23 cellular contexts compared by ENCODE assay signal in genomic region chrX:113833656-113834055, GRCh38.
DNase-seq lines count a peak whose midpoint lies in the region; ATAC-seq, FAIRE-seq and TF ChIP-seq lines count a peak whose summit lies in the region.
"Had no signal": no experiment of that assay in that cellular context is flagged by ENCODE, and none has a peak within 500 bp of the region (broad histone marks: within the 10 kb centered on the region; RNA-seq: fewer than 3 reads in every experiment).

No MANE protein-coding gene starts in this region.

- H2AFZ ChIP-seq in H1 (ENCODE audit: low read length) (no peak overlapping the region), trophoblast cell (ENCODE audit: insufficient read depth, low read length, poor library complexity) (no peak overlapping the region)
- H2AFZ ChIP-seq: GM23248 had no signal

- TF ChIP-seq CTCF in H1 (IDR thresholded peaks at IDR 0.05; ENCODE audit: control extremely low read depth in 1 of 3, insufficient read depth in 1 of 3, low read depth in 1 of 3, low read length in 3 of 3) (no peak), fibroblast of villous mesenchyme (IDR thresholded peaks at IDR 0.05; ENCODE audit: insufficient read depth, low read depth, low read length) (no peak), lower lobe of right lung (IDR thresholded peaks at IDR 0.05) (no peak)

- H2BK20ac ChIP-seq in H1 (ENCODE audit: low read length), result no peak overlapping the region

- H3K9ac ChIP-seq in H1 (replicated peaks in 1 of 4; ENCODE audit: extremely low read depth in 1 of 4, low read depth in 3 of 4, low read length in 3 of 4) (no peak overlapping the region), trophoblast cell (ENCODE audit: low read length) (no peak overlapping the region)
- H3K9ac ChIP-seq: BLaER1, GM23248 had no signal

- no peak overlapping the region for H4K5ac ChIP-seq in H1 (ENCODE audit: insufficient read length, low read depth, low read length)

- TF ChIP-seq POLR2A in H1 (IDR thresholded peaks at IDR 0.05; ENCODE audit: control extremely low read depth in 1 of 2, low read depth in 2 of 2, low read length in 2 of 2), result no peak
- no peak for TF ChIP-seq POLR2A in GM18505 (IDR thresholded peaks at IDR 0.05; ENCODE audit: borderline replicate concordance, extremely low read depth, insufficient read depth, insufficient read length)

- no peak overlapping the region for H3K14ac ChIP-seq in H1 (ENCODE audit: insufficient read length)
- H3K14ac ChIP-seq in trophoblast cell (ENCODE audit: low read length), result no peak overlapping the region

- no peak overlapping the region for H3K4me3 ChIP-seq in H1 (ENCODE audit: extremely low read depth in 1 of 4, insufficient read depth in 2 of 4, low read depth in 3 of 4, low read length in 4 of 4)
- no peak overlapping the region for H3K4me3 ChIP-seq in fibroblast of villous mesenchyme (ENCODE audit: low read depth, low read length)
- no peak overlapping the region for H3K4me3 ChIP-seq in trophoblast cell (ENCODE audit: low read depth, low read length)
- no peak overlapping the region for H3K4me3 ChIP-seq in lower lobe of right lung
- H3K4me3 ChIP-seq: BLaER1, GM12878, GM23248, HAP-1 had no signal

- H4K8ac ChIP-seq in H1 (ENCODE audit: extremely low read depth, insufficient read depth, low read length), result no peak overlapping the region
- H4K8ac ChIP-seq in trophoblast cell (ENCODE audit: low read depth, low read length), result no peak overlapping the region

- no peak for ATAC-seq in lower lobe of right lung
- ATAC-seq in GM18505 (IDR thresholded peaks at IDR 0.05; ENCODE audit: unreplicated experiment), result no peak
- ATAC-seq in HG03095 (IDR thresholded peaks at IDR 0.05; ENCODE audit: unreplicated experiment), result no peak
- ATAC-seq: CD8-positive, alpha-beta T cell; GM12878 had no signal

- H2BK12ac ChIP-seq in H1 (ENCODE audit: low read depth, low read length) (no peak overlapping the region), trophoblast cell (ENCODE audit: low read length) (no peak overlapping the region)

- POLR2A ChIA-PET in H1 (lab: Charles Lee; ENCODE audit: partially characterized antibody), result no interaction called here

- peak; percentile 7 for FAIRE-seq in H1 (lab: Jason Lieb, UNC)
- FAIRE-seq: D721Med, GM12878, GM18507, H54 had no signal

- H3K23me2 ChIP-seq in H1 (ENCODE audit: low read depth, low read length), result no peaks in the 10 kb centered on the region

- H3K27ac ChIP-seq in H1 (ENCODE audit: low read depth, low read length), result no peak overlapping the region
- no peak overlapping the region for H3K27ac ChIP-seq in trophoblast cell (ENCODE audit: low read depth, low read length)
- H3K27ac ChIP-seq in lower lobe of right lung, result no peak overlapping the region
- H3K27ac ChIP-seq: BLaER1, C4-2B, GM23248 had no signal

- no peak overlapping the region for H4K91ac ChIP-seq in H1 (replicated peaks; ENCODE audit: insufficient read length, low read length)
- no peak overlapping the region for H4K91ac ChIP-seq in trophoblast cell (ENCODE audit: low read depth, low read length)

- H3K23ac ChIP-seq in H1 (ENCODE audit: insufficient read length) (no peak overlapping the region), trophoblast cell (ENCODE audit: low read length) (no peak overlapping the region)

- H2BK5ac ChIP-seq in H1 (ENCODE audit: low read depth, low read length) (no peak overlapping the region), trophoblast cell (ENCODE audit: low read depth, low read length, poor library complexity) (no peak overlapping the region)

- no peak overlapping the region for H3K56ac ChIP-seq in H1 (replicated peaks; ENCODE audit: insufficient read length, low read depth, low read length)

- H3K9me3 ChIP-seq in H1 (ENCODE audit: insufficient read depth in 2 of 2, low read depth in 1 of 2, low read length in 1 of 2) (no peaks in the 10 kb centered on the region), trophoblast cell (ENCODE audit: insufficient read depth, low read depth, low read length) (no peaks in the 10 kb centered on the region), lower lobe of right lung (no peaks in the 10 kb centered on the region)
- H3K9me3 ChIP-seq: BLaER1, HAP-1 had no signal

- no peak for TF ChIP-seq RAD21 in H1 (IDR thresholded peaks at IDR 0.05 in 1 of 2, conservative IDR thresholded peaks at IDR 0.05 in 1 of 2; ENCODE audit: low read depth in 2 of 2, low read length in 2 of 2)

- no peak overlapping the region for H2AK5ac ChIP-seq in H1 (ENCODE audit: low read depth, low read length)
- H2AK5ac ChIP-seq in trophoblast cell (ENCODE audit: low read length), result no peak overlapping the region

- H3K4me1 ChIP-seq in H1 (replicated peaks in 1 of 4; ENCODE audit: control insufficient read depth in 3 of 4, insufficient read depth in 4 of 4, low read length in 3 of 4), result no peaks in the 10 kb centered on the region
- no peaks in the 10 kb centered on the region for H3K4me1 ChIP-seq in trophoblast cell (ENCODE audit: control insufficient read depth in 1 of 2, insufficient read depth in 2 of 2, low read length in 2 of 2)
- no peaks in the 10 kb centered on the region for H3K4me1 ChIP-seq in lower lobe of right lung
- H3K4me1 ChIP-seq: BLaER1 had no signal

- H4K20me1 ChIP-seq in H1 (replicated peaks in 1 of 2; ENCODE audit: control insufficient read depth in 1 of 2, insufficient read depth in 2 of 2, low read length in 2 of 2), result no peaks in the 10 kb centered on the region
- H4K20me1 ChIP-seq: BLaER1 had no signal

- H3K4ac ChIP-seq in H1 (replicated peaks; ENCODE audit: insufficient read length, low read depth, low read length) (no peak overlapping the region), trophoblast cell (ENCODE audit: low read depth, low read length) (no peak overlapping the region)

- no peak for TF ChIP-seq EP300 in H1 (IDR thresholded peaks at IDR 0.05; ENCODE audit: borderline replicate concordance in 1 of 2, low read depth in 2 of 2, low read length in 2 of 2)

- H3K27me3 ChIP-seq in H1 (replicated peaks in 1 of 4; ENCODE audit: control insufficient read depth in 3 of 4, extremely low read depth in 1 of 4, insufficient read depth in 3 of 4, low read length in 3 of 4), result no peaks in the 10 kb centered on the region
- no peaks in the 10 kb centered on the region for H3K27me3 ChIP-seq in trophoblast cell (ENCODE audit: insufficient read depth, low read length)
- no peaks in the 10 kb centered on the region for H3K27me3 ChIP-seq in lower lobe of right lung (ENCODE audit: low read depth)

- H3K4me2 ChIP-seq in H1 (ENCODE audit: insufficient read depth in 1 of 2, low read depth in 2 of 2, low read length in 2 of 2) (no peak overlapping the region), trophoblast cell (ENCODE audit: low read length) (no peak overlapping the region)
- H3K4me2 ChIP-seq: BLaER1 had no signal

- H3K36me3 ChIP-seq in H1 (ENCODE audit: control insufficient read depth in 2 of 4, insufficient read depth in 4 of 4, low read length in 3 of 4) (no peaks in the 10 kb centered on the region), trophoblast cell (ENCODE audit: control insufficient read depth in 1 of 2, insufficient read depth in 2 of 2, low read length in 2 of 2) (no peaks in the 10 kb centered on the region), lower lobe of right lung (no peaks in the 10 kb centered on the region)
- H3K36me3 ChIP-seq: BLaER1, HAP-1 had no signal

- H2BK120ac ChIP-seq in H1 (replicated peaks; ENCODE audit: low read depth, low read length), result no peak overlapping the region
- no peak overlapping the region for H2BK120ac ChIP-seq in trophoblast cell (ENCODE audit: insufficient read depth, low read length, poor library complexity)

- CTCF ChIA-PET in H1 (lab: Charles Lee; ENCODE audit: partially characterized antibody), result no interaction called here

- H3K79me2 ChIP-seq in H1 (ENCODE audit: control insufficient read depth in 1 of 2, insufficient read depth in 2 of 2, low read length in 2 of 2) (no peaks in the 10 kb centered on the region), trophoblast cell (ENCODE audit: control insufficient read depth, insufficient read depth, low read length, poor library complexity) (no peaks in the 10 kb centered on the region)

- intact Hi-C loops in lower lobe of right lung (cut with DNase I), result no loop called here

- no peak overlapping the region for H4K12ac ChIP-seq in trophoblast cell (ENCODE audit: low read depth, low read length)

- no peak overlapping the region for H3K18ac ChIP-seq in H1 (ENCODE audit: extremely low read depth, low read length)
- H3K18ac ChIP-seq in trophoblast cell (ENCODE audit: low read length), result no peak overlapping the region

- H2BK15ac ChIP-seq in H1 (ENCODE audit: low read length), result no peak overlapping the region

- no peaks in the 10 kb centered on the region for H3K79me1 ChIP-seq in H1 (ENCODE audit: low read depth, low read length)
- no peaks in the 10 kb centered on the region for H3K79me1 ChIP-seq in trophoblast cell (ENCODE audit: low read length)

- 100% methylated on average over 2 of the region's 2 CpGs; no CpG with 5 or more reads in 1 of the 2 experiments for WGBS in H1 (ENCODE audit: extremely low coverage in 1 of 2, insufficient coverage in 1 of 2, insufficient read length in 1 of 2, insufficient replicate concordance in 2 of 2, low coverage in 1 of 2, low lambda C conversion rate in 2 of 2, missing lambda C conversion rate in 1 of 2), 2 experiments
- no CpG with 5 or more reads among the region's 2 CpGs for WGBS in trophoblast cell (ENCODE audit: extremely low coverage, insufficient coverage, insufficient read length)

- DNase-seq in H4 (ENCODE audit: low spot score) (peak; percentile 2), H1 (ENCODE audit: low read depth in 1 of 2, low spot score in 2 of 2) (no peak), fibroblast of villous mesenchyme (ENCODE audit: low read depth) (peak; percentile 5), trophoblast cell (peak; percentile 61 to 77), lower lobe of right lung (no peak), dermis blood vessel endothelial cell (no peak)
- DNase-seq: CD4-positive, CD25-positive, alpha-beta regulatory T cell; CD8-positive, alpha-beta T cell; DMS 273 treated with DMSO at 0.1 percent for 48 hours; DMS79; EL; GDM1; GM23248; HFFc6 had no signal

TF ChIP-seq in H1, 55 proteins besides CTCF, POLR2A, EP300 and RAD21 (continues in another document):
- TF ChIP-seq BRCA1 (IDR thresholded peaks at IDR 0.05; ENCODE audit: low read depth, low read length), result no peak
- TF ChIP-seq CBX5 (IDR thresholded peaks at IDR 0.05; ENCODE audit: low read depth, low read length), result no peak
- no peak for TF ChIP-seq KDM5A (IDR thresholded peaks at IDR 0.05; ENCODE audit: low read length)
- TF ChIP-seq MAX (IDR thresholded peaks at IDR 0.05), result no peak
- no peak for TF ChIP-seq CEBPB (IDR thresholded peaks at IDR 0.05; ENCODE audit: low read depth, low read length)
- TF ChIP-seq SIN3A (conservative IDR thresholded peaks at IDR 0.05 in 1 of 2, IDR thresholded peaks at IDR 0.05 in 1 of 2; ENCODE audit: low read depth in 1 of 2, low read length in 2 of 2), result no peak
- TF ChIP-seq SP4 (IDR thresholded peaks at IDR 0.05; ENCODE audit: low read length), result no peak
- TF ChIP-seq CTBP2 (IDR thresholded peaks at IDR 0.05; ENCODE audit: borderline replicate concordance, insufficient read depth, insufficient read length, low read length), result no peak
- no peak for TF ChIP-seq GTF2F1 (IDR thresholded peaks at IDR 0.05; ENCODE audit: borderline replicate concordance, low read depth, low read length)

Comparison
In these comparisons a context has a peak if more than half of its experiments do, and no peak if none do; other contexts are left out.
1. DNase-seq: peak in H4 (single experiment), fibroblast of villous mesenchyme (single experiment) and trophoblast cell (2 of 2); none in H1 (0 of 2), lower lobe of right lung (single experiment) and dermis blood vessel endothelial cell (single experiment).